ENCODE assay signal across 12 cellular contexts in genomic region chr10:114609518-114610426, GRCh38.
"Had no signal": no experiment of that assay in that cellular context is flagged by ENCODE, and none has a peak within 500 bp of the region (broad histone marks: within the 10 kb centered on the region; RNA-seq: fewer than 3 reads in every experiment).

No MANE protein-coding gene starts in this region.

- H3K4me1 Mint-ChIP-seq: central memory CD8-positive, alpha-beta T cell had no signal

- H3K27ac Mint-ChIP-seq: activated CD8-positive, alpha-beta T cell treated with anti-CD3 and anti-CD28 coated beads, Interleukin-2, amount 10 ng/mL, durations not matched to agents 7 days and 5 days; activated T-helper 1 cell treated with anti-CD3 and anti-CD28 coated beads, Interleukin-12 subunit alpha, Interleukin-12 subunit beta, Interleukin-2, Interleukin-4 antibody, amounts not matched to agents 30 ng/mL and 10 ng/mL and 1 ng/mL, durations not matched to agents 14 hours and 24 hours and 36 hours; stimulated activated effector memory CD8-positive, alpha-beta T cell treated with anti-CD3 and anti-CD28 coated beads, Interleukin-12 subunit alpha, Interleukin-12 subunit beta, amount 100 ng/mL, for 72 hours had no signal

- H3K36me3 Mint-ChIP-seq: stimulated activated effector memory CD8-positive, alpha-beta T cell treated with anti-CD3 and anti-CD28 coated beads, Interleukin-12 subunit alpha, Interleukin-12 subunit beta, amount 100 ng/mL, for 72 hours had no signal

- DNase-seq: activated CD4-positive, alpha-beta T cell treated with anti-CD3 and anti-CD28 coated beads for 4 hours; activated CD8-positive, alpha-beta memory T cell treated with anti-CD3 and anti-CD28 coated beads, Interleukin-2, amount 50 U/mL, for 48 hours; activated CD8-positive, alpha-beta T cell treated with anti-CD3 and anti-CD28 coated beads, Interleukin-2, amount 10 ng/mL, durations not matched to agents 7 days and 5 days; activated naive CD4-positive, alpha-beta T cell treated with anti-CD3 and anti-CD28 coated beads, Interleukin-2, amount 50 U/mL, for 16 hours; cortex of kidney; effector memory CD4-positive, alpha-beta T cell; small intestine; trophoblast cell had no signal

- H3K27me3 Mint-ChIP-seq: central memory CD8-positive, alpha-beta T cell had no signal

- H3K4me3 Mint-ChIP-seq: activated CD8-positive, alpha-beta T cell treated with anti-CD3 and anti-CD28 coated beads, Interleukin-2, amount 10 ng/mL, durations not matched to agents 7 days and 5 days; activated T-helper 1 cell treated with anti-CD3 and anti-CD28 coated beads, Interleukin-12 subunit alpha, Interleukin-12 subunit beta, Interleukin-2, Interleukin-4 antibody, amounts not matched to agents 30 ng/mL and 10 ng/mL and 1 ng/mL, durations not matched to agents 14 hours and 24 hours and 36 hours; central memory CD8-positive, alpha-beta T cell; stimulated activated effector memory CD8-positive, alpha-beta T cell treated with anti-CD3 and anti-CD28 coated beads, Interleukin-12 subunit alpha, Interleukin-12 subunit beta, amount 100 ng/mL, for 72 hours had no signal

- ATAC-seq: activated CD8-positive, alpha-beta T cell treated with anti-CD3 and anti-CD28 coated beads, Interleukin-2, amount 10 ng/mL, durations not matched to agents 7 days and 5 days; SK-N-SH treated with all-trans-retinoic acid at 6 μM for 48 hours; stimulated activated effector memory CD8-positive, alpha-beta T cell treated with anti-CD3 and anti-CD28 coated beads, Interleukin-12 subunit alpha, Interleukin-12 subunit beta, amount 100 ng/mL, for 72 hours had no signal
